Comparison of ENCODE assay signal across 35 cellular contexts in the genomic region with DNA sequence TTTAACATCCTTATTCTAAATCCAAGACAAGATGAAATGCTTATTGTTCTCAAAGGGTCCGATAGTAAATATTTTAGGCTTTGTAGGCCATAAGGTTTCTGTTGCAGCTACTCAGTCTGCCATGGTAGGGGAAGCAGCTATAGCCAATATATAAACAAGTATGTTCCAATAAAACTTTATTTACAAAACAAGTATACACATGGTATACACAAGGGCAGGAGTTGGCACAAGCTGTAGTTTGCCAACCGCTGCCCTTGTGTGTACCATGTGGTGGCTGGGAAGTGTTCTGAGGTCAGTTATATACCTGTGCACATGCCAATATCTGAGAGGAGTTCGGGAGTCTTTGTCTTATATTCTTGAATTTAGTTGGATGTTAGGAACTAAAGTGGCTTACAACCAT.
"Had no signal": no experiment of that assay in that cellular context is flagged by ENCODE, and none has a peak within 500 bp of the region (broad histone marks: within the 10 kb centered on the region; RNA-seq: fewer than 3 reads in every experiment).

No MANE protein-coding gene starts in this region.

- DNase-seq: Kasumi-1, MG63, MM.1S, MV-4-11, NCI-H1048, NCI-H1092, NCI-H1092 treated with DMSO at 0.1 percent for 48 hours, NCI-H1105, NCI-H1105 treated with DMSO at 0.1 percent for 48 hours, NCI-H1417, NCI-H1417 treated with DMSO at 0.1 percent for 48 hours, NCI-H1436, NCI-H1436 treated with DMSO at 0.1 percent for 48 hours, NCI-H146, NCI-H1694, NCI-H1694 treated with DMSO at 0.1 percent for 48 hours, NCI-H187, NCI-H187 treated with DMSO at 0.1 percent for 48 hours, NCI-H1930, NCI-H2029, NCI-H2029 treated with DMSO at 0.1 percent for 48 hours, NCI-H2081, NCI-H2081 treated with DMSO at 0.1 percent for 48 hours, NCI-H2107, NCI-H2171, NCI-H2171 treated with DMSO at 0.1 percent for 48 hours, NCI-H2227 treated with DMSO at 0.1 percent for 48 hours, NCI-H226, NCI-H345, NCI-H446, NCI-H446 treated with DMSO at 0.1 percent for 48 hours, NCI-H510A, NCI-H510A treated with DMSO at 0.1 percent for 48 hours, NCI-H524, NCI-H524 treated with DMSO at 0.1 percent for 48 hours had no signal

- H3K27me3 ChIP-seq: MG63 had no signal

- H3K4me3 ChIP-seq: MG63 had no signal

- H3K36me3 ChIP-seq: MG63 had no signal

- H3K9me3 ChIP-seq: MG63 had no signal
